Comparison of ENCODE assay signal across 9 cellular contexts in the genomic region with DNA sequence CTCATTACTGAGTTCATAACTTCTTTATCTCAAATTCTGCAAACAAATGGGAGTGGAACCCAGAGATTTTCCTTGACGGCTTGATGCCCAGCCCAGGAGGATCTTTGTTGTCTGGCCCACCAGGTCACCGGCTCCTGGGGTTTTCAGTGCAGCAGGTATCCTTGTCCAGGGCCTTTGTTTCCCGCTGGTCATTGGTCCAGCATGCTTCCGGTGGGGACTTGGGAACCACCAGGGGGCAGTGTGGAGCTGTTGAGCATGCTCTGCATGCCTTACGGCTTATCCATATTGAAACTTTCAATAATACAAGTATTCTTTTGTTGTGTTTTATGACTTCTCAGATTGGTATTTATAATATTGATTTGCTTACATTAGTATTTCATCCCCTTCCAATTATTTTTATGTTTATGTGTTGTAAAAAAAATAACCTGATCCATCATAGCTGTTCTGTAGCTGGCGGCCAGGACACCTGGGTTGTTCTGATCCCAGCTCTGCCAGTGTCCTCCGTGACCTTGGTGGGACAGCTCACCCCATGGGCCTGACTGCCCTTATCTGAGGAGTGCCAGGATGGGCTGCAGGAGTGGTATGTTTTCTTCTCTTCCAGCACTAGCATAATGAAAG.
DNase-seq lines count a peak whose midpoint lies in the region; ATAC-seq, FAIRE-seq and TF ChIP-seq lines count a peak whose summit lies in the region.
"Had no signal": no experiment of that assay in that cellular context is flagged by ENCODE, and none has a peak within 500 bp of the region (broad histone marks: within the 10 kb centered on the region; RNA-seq: fewer than 3 reads in every experiment).

No MANE protein-coding gene starts in this region.

- no peak overlapping the region for H3K4me3 Mint-ChIP-seq in naive thymus-derived CD4-positive, alpha-beta T cell

- intact Hi-C loops in endothelial cell of umbilical vein (cut with micrococcal nuclease), result loop anchor here (1.0 to 5.0 kb wide), 4 partner anchors 19 to 133 kb away; a partner anchor contains a TSS
- intact Hi-C loops in naive thymus-derived CD4-positive, alpha-beta T cell (cut with micrococcal nuclease), result loop anchor here (1.0 kb wide), 3 partner anchors 19 to 286 kb away; no protein-coding TSS in a partner anchor

- dilution Hi-C loops in endothelial cell of umbilical vein (cut with MboI; ENCODE audit: extremely low pct_ligation_motif_present, low sequenced_read_pairs), result no loop called here

- no peak overlapping the region for H3K27ac ChIP-seq in endothelial cell of umbilical vein (ENCODE audit: insufficient read depth, low read depth, low read length)
- H3K27ac ChIP-seq in naive thymus-derived CD4-positive, alpha-beta T cell (ENCODE audit: low read depth, low read length), result no peak overlapping the region

- no peak overlapping the region for H3K4me3 ChIP-seq in NB4 (ENCODE audit: low read depth, low read length)
- no peak overlapping the region for H3K4me3 ChIP-seq in endothelial cell of umbilical vein (replicated peaks in 1 of 3; ENCODE audit: insufficient read depth in 1 of 3, low read depth in 1 of 3, low read length in 3 of 3)
- H3K4me3 ChIP-seq in naive thymus-derived CD4-positive, alpha-beta T cell (ENCODE audit: low read length), result no peak overlapping the region
- H3K4me3 ChIP-seq: SK-N-MC had no signal

- H3K9me3 Mint-ChIP-seq in naive thymus-derived CD4-positive, alpha-beta T cell, result no peaks in the 10 kb centered on the region

- peak; percentile 70 for DNase-seq in COLO829 (ENCODE audit: low spot score)
- peak; percentile 73 for DNase-seq in NB4 (ENCODE audit: low read depth)
- DNase-seq in activated CD8-positive, alpha-beta memory T cell treated with anti-CD3 and anti-CD28 coated beads for 1 hour (ENCODE audit: extremely low read depth in 1 of 2, low read depth in 1 of 2), result peak; percentile 12 to 66
- DNase-seq in endothelial cell of umbilical vein (ENCODE audit: low read depth, low spot score), result peak; percentile 25
- DNase-seq in naive thymus-derived CD4-positive, alpha-beta T cell, result peak; percentile 27 to 76 (median 48)
- DNase-seq in stimulated activated naive CD4-positive, alpha-beta T cell (lab: John Stamatoyannopoulos, UW), result peak; percentile 4 to 66 (median 47)

- H4K20me1 ChIP-seq in endothelial cell of umbilical vein (replicated peaks; ENCODE audit: control insufficient read depth, extremely low read depth, insufficient read depth, low read length), result no peaks in the 10 kb centered on the region

- no peaks in the 10 kb centered on the region for H3K27me3 ChIP-seq in endothelial cell of umbilical vein (ENCODE audit: control insufficient read depth in 2 of 2, insufficient read depth in 2 of 2, low read length in 2 of 2)
- H3K27me3 ChIP-seq in naive thymus-derived CD4-positive, alpha-beta T cell (ENCODE audit: control insufficient read depth in 2 of 2, insufficient read depth in 2 of 2, low read length in 2 of 2), result no peaks in the 10 kb centered on the region

- no peaks in the 10 kb centered on the region for H3K36me3 Mint-ChIP-seq in naive thymus-derived CD4-positive, alpha-beta T cell

- H3K9ac ChIP-seq in endothelial cell of umbilical vein (replicated peaks; ENCODE audit: extremely low read depth, insufficient read depth, low read length), result no peak overlapping the region

- CTCF ChIA-PET in endothelial cell of umbilical vein (lab: Charles Lee), result interaction anchor here (0.6 to 2.4 kb wide), 27 partner anchors 9 to 225 kb away, joined by 3 to 25 read pairs (median 4); a partner anchor contains a TSS
- CTCF ChIA-PET in naive thymus-derived CD4-positive, alpha-beta T cell (lab: Charles Lee), result interaction anchor here (0.7 to 2.8 kb wide), 5 partner anchors 10 to 341 kb away, joined by 4 to 44 read pairs (median 7); no protein-coding TSS in a partner anchor

- POLR2A ChIA-PET in endothelial cell of umbilical vein (lab: Charles Lee), result no interaction called here
- POLR2A ChIA-PET in naive thymus-derived CD4-positive, alpha-beta T cell (lab: Charles Lee), result interaction anchor here (0.5 to 0.6 kb wide), 2 partner anchors 26 to 109 kb away, joined by 3 to 6 read pairs; no protein-coding TSS in a partner anchor

- H3K4me1 ChIP-seq in endothelial cell of umbilical vein (ENCODE audit: control insufficient read depth, extremely low read depth, insufficient read depth, low read length), result peaks cover 39% of the 10 kb centered on the region
- H3K4me1 ChIP-seq in naive thymus-derived CD4-positive, alpha-beta T cell (ENCODE audit: control insufficient read depth in 2 of 2, insufficient read depth in 2 of 2, low read length in 2 of 2), result no peaks in the 10 kb centered on the region

- TF ChIP-seq CTCF in NB4 (IDR thresholded peaks at IDR 0.05; ENCODE audit: low read depth, low read length) (peak; percentile 97), endothelial cell of umbilical vein (IDR thresholded peaks at IDR 0.05; ENCODE audit: extremely low read depth in 1 of 2, insufficient read depth in 1 of 2, low read depth in 1 of 2, low read length in 2 of 2) (peak; percentile 74 to 89)

- H2AFZ ChIP-seq in endothelial cell of umbilical vein (ENCODE audit: low read depth, low read length), result no peak overlapping the region

- TF ChIP-seq POLR2A in NB4 (IDR thresholded peaks at IDR 0.05; ENCODE audit: extremely low read depth, insufficient read length) (no peak), endothelial cell of umbilical vein (IDR thresholded peaks at IDR 0.05; ENCODE audit: low read depth, low read length) (no peak)

- no TSS peak for BruUV-seq in endothelial cell of umbilical vein (replicated peaks; lab: Mats Ljungman, UMichigan)

- FAIRE-seq in endothelial cell of umbilical vein (lab: Jason Lieb, UNC), result no peak

- H3K36me3 ChIP-seq in endothelial cell of umbilical vein (ENCODE audit: control insufficient read depth in 2 of 2, extremely low read depth in 1 of 2, insufficient read depth in 2 of 2, low read length in 2 of 2), result no peaks in the 10 kb centered on the region
- H3K36me3 ChIP-seq in naive thymus-derived CD4-positive, alpha-beta T cell (ENCODE audit: control insufficient read depth in 2 of 3, insufficient read depth in 3 of 3, low read length in 3 of 3), result no peaks in the 10 kb centered on the region

- peaks cover 0 to 27% (median 0%) of the 10 kb centered on the region in 5 donors for H3K27me3 Mint-ChIP-seq in naive thymus-derived CD4-positive, alpha-beta T cell

- H3K79me2 ChIP-seq in endothelial cell of umbilical vein (ENCODE audit: control insufficient read depth, insufficient read depth, low read length), result no peaks in the 10 kb centered on the region

- H3K9me1 ChIP-seq in endothelial cell of umbilical vein (replicated peaks; ENCODE audit: control insufficient read depth, extremely low read depth, insufficient read depth, low read length), result no peaks in the 10 kb centered on the region

- H3K27ac Mint-ChIP-seq in naive thymus-derived CD4-positive, alpha-beta T cell, result peak overlapping the region in 1 of 9 donors; percentile 21

- H3K4me1 Mint-ChIP-seq in naive thymus-derived CD4-positive, alpha-beta T cell, result peaks cover 0 to 2% (median 0%) of the 10 kb centered on the region in 7 donors

- H3K9me3 ChIP-seq in endothelial cell of umbilical vein (replicated peaks; ENCODE audit: control insufficient read depth, insufficient read depth, low read length), result no peaks in the 10 kb centered on the region
- H3K9me3 ChIP-seq in naive thymus-derived CD4-positive, alpha-beta T cell (ENCODE audit: control insufficient read depth in 2 of 3, low read length in 3 of 3), result no peaks in the 10 kb centered on the region

- peak; percentile 78 for ATAC-seq in GM21367 (IDR thresholded peaks at IDR 0.05; ENCODE audit: unreplicated experiment)
- ATAC-seq in naive thymus-derived CD4-positive, alpha-beta T cell, result peak; percentile 78
- ATAC-seq in GM19324 (IDR thresholded peaks at IDR 0.05; ENCODE audit: low FRiP score, unreplicated experiment), result no peak

- H3K4me2 ChIP-seq in endothelial cell of umbilical vein (ENCODE audit: insufficient read depth, low read length), result no peak overlapping the region

TF ChIP-seq in endothelial cell of umbilical vein, 7 proteins besides CTCF, POLR2A, EP300 and RAD21:
- TF ChIP-seq JUN (IDR thresholded peaks at IDR 0.05; ENCODE audit: borderline replicate concordance, insufficient read depth, insufficient read length, low read depth) (no peak), EZH2 (IDR thresholded peaks at IDR 0.05; ENCODE audit: borderline replicate concordance, low read depth, low read length, severe bottlenecking) (no peak), GATA2 (IDR thresholded peaks at IDR 0.05; ENCODE audit: insufficient read depth, insufficient read length, low read depth, low read length) (no peak), MYC (IDR thresholded peaks at IDR 0.05; ENCODE audit: low read depth, low read length) (no peak), POLR2AphosphoS5 (IDR thresholded peaks at IDR 0.05; ENCODE audit: insufficient read depth, low read depth, low read length) (no peak), FOS (IDR thresholded peaks at IDR 0.05; ENCODE audit: borderline replicate concordance, insufficient read depth, low read length) (no peak)
- TF ChIP-seq, protein P1, sequence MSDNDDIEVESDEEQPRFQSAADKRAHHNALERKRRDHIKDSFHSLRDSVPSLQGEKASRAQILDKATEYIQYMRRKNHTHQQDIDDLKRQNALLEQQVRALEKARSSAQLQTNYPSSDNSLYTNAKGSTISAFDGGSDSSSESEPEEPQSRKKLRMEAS (IDR thresholded peaks at IDR 0.05; ENCODE audit: insufficient read depth, insufficient read length), result no peak
